8 cellular contexts compared by ENCODE assay signal in genomic region chr21:34986561-34987533, GRCh38.
A peak's percentile ranks its signal among the peaks of the same experiment; 100 is the strongest.
DNase-seq lines count a peak whose midpoint lies in the region; ATAC-seq and TF ChIP-seq lines count a peak whose summit lies in the region.

No MANE protein-coding gene starts in this region.

- peak overlapping the region; percentile 61 for H3K4me2 ChIP-seq in MM.1S (ENCODE audit: low read depth, low read length)

- peaks cover 19% of the 10 kb centered on the region for H3K4me1 ChIP-seq in MM.1S (ENCODE audit: low read length)
- H3K4me1 ChIP-seq in left lung, result peaks cover 14 to 48% of the 10 kb centered on the region in 2 donors

- no peaks in the 10 kb centered on the region for H3K79me2 ChIP-seq in MM.1S (ENCODE audit: low read length)

- TF ChIP-seq CTCF in MM.1S (IDR thresholded peaks at IDR 0.05; ENCODE audit: low read length) (no peak), left lung (IDR thresholded peaks at IDR 0.05) (no peak)

- intact Hi-C loops in left lung (cut with DNase I), result no loop called here

- DNase-seq in Caki2 (ENCODE audit: low read depth), result peak; percentile 83
- peak; percentile 46 for DNase-seq in MM.1S
- peak; percentile 9 to 60 for DNase-seq in activated T-helper 1 cell treated with anti-CD3 and anti-CD28 coated beads, Interleukin-2, amount 50 U/mL, for 16 hours (ENCODE audit: low read depth in 1 of 2, low spot score in 1 of 2)
- peak in 1 of 2 donors; percentile 44 for DNase-seq in left lung
- DNase-seq in stimulated activated naive CD4-positive, alpha-beta T cell treated with Interleukin-2 at 50 U/mL for 16 hours (lab: John Stamatoyannopoulos, UW), result peak; percentile 77
- no peak for DNase-seq in NCI-H1105 (lab: John Stamatoyannopoulos, UW)
- no peak for DNase-seq in SKM-1 (lab: John Stamatoyannopoulos, UW; ENCODE audit: unreplicated experiment)

- H4K20me1 ChIP-seq in MM.1S (ENCODE audit: insufficient read depth, low read length), result no peaks in the 10 kb centered on the region

- in situ Hi-C loops in Caki2 (cut with HindIII; ENCODE audit: low pct_unique_long_range_greater_than_20kb, low sequenced_read_pairs), result no loop called here

- peak; percentile 63 for ATAC-seq in GM21737 (IDR thresholded peaks at IDR 0.05; ENCODE audit: unreplicated experiment)
- peak; percentile 31 for ATAC-seq in left lung

- H3F3A ChIP-seq in MM.1S (ENCODE audit: insufficient read depth, low read length), result peaks cover 5% of the 10 kb centered on the region; the same call in 1 of the 2 replicates

- H3K9me3 ChIP-seq in MM.1S (replicated peaks; ENCODE audit: insufficient read depth, low read length) (no peaks in the 10 kb centered on the region), left lung (no peaks in the 10 kb centered on the region)

- no peaks in the 10 kb centered on the region; the same call in 1 of the 2 replicates for H3K27me3 ChIP-seq in MM.1S (replicated peaks; ENCODE audit: insufficient read depth, low read length)
- H3K27me3 ChIP-seq in left lung, result no peaks in the 10 kb centered on the region

- H3K4me3 ChIP-seq in MM.1S (ENCODE audit: low read length) (peak overlapping the region; percentile 28), left lung (no peak overlapping the region)

- no peaks in the 10 kb centered on the region for H3K36me3 ChIP-seq in MM.1S (replicated peaks; ENCODE audit: insufficient read depth, low read length)
- H3K36me3 ChIP-seq in left lung, result no peaks in the 10 kb centered on the region

- H3K27ac ChIP-seq in MM.1S (ENCODE audit: low read length) (no peak overlapping the region), left lung (peak overlapping the region in 1 of 2 donors; percentile 48)

- H3K9ac ChIP-seq in MM.1S (ENCODE audit: low read length), result peak overlapping the region; percentile 6; the same call in 1 of the 2 replicates

- H2AFZ ChIP-seq in MM.1S (ENCODE audit: low read length), result peak overlapping the region; percentile 18; the same call in 1 of the 2 replicates

- no peaks in the 10 kb centered on the region for H3K9me2 ChIP-seq in MM.1S (replicated peaks; ENCODE audit: insufficient read depth, low read length)

Comparison
In these comparisons a context has a peak if more than half of its experiments do, and no peak if none do; other contexts are left out.
1. DNase-seq: peak in Caki2 (single experiment), MM.1S (single experiment), activated T-helper 1 cell treated with anti-CD3 and anti-CD28 coated beads, Interleukin-2, amount 50 U/mL, for 16 hours (2 of 2) and stimulated activated naive CD4-positive, alpha-beta T cell treated with Interleukin-2 at 50 U/mL for 16 hours (single experiment); none in NCI-H1105 (single experiment) and SKM-1 (single experiment).